ENCODE assay signal across 8 cellular contexts in genomic region chr7:33040803-33041516, GRCh38. TPM values are rescaled to one million over a fixed set of nuclear protein-coding genes. Genes with fewer than 3 reads are reported as not detected.
DNase-seq lines count a peak whose midpoint lies in the region; ATAC-seq and FAIRE-seq lines count a peak whose summit lies in the region.

No MANE protein-coding gene starts in this region.

- H3K4me3 ChIP-seq in SJCRH30: no peak overlapping the region

- H3K27ac Mint-ChIP-seq in activated naive CD4-positive, alpha-beta T cell treated with anti-CD3 and anti-CD28 coated beads, Interleukin-2, amount 50 U/mL, for 72 hours: peak overlapping the region; percentile 72 to 90

- DNase-seq in RCC 7860 (ENCODE audit: low spot score) (peak; percentile 65), left lobe of liver (ENCODE audit: low spot score) (peak; percentile 58), DMS114 treated with DMSO at 0.1 percent for 48 hours (lab: John Stamatoyannopoulos, UW; ENCODE audit: unreplicated experiment) (no peak), SJCRH30 (no peak)
- peak in 1 of 2 donors; percentile 50 for DNase-seq in activated naive CD4-positive, alpha-beta T cell treated with anti-CD3 and anti-CD28 coated beads, Interleukin-2, amount 50 U/mL, for 72 hours (ENCODE audit: low spot score in 2 of 2)
- DNase-seq in stimulated activated CD8-positive, alpha-beta memory T cell treated with anti-CD3 and anti-CD28 coated beads, Interleukin-4, amount 100 ng/mL, for 24 hours (ENCODE audit: low read depth): peak; percentile 15

- peaks cover 0 to 5% of the 10 kb centered on the region in 2 donors for H3K36me3 Mint-ChIP-seq in activated naive CD4-positive, alpha-beta T cell treated with anti-CD3 and anti-CD28 coated beads, Interleukin-2, amount 50 U/mL, for 72 hours

- H3K9me3 Mint-ChIP-seq in activated naive CD4-positive, alpha-beta T cell treated with anti-CD3 and anti-CD28 coated beads, Interleukin-2, amount 50 U/mL, for 72 hours: no peaks in the 10 kb centered on the region

- H3K4me1 ChIP-seq in SJCRH30: no peaks in the 10 kb centered on the region

- no peaks in the 10 kb centered on the region for H3K9me3 ChIP-seq in SJCRH30 (replicated peaks)

- H3K27me3 ChIP-seq in SJCRH30: no peaks in the 10 kb centered on the region

- H3K36me3 ChIP-seq in SJCRH30: no peaks in the 10 kb centered on the region; the same call in 1 of the 2 replicates

- H3K27ac ChIP-seq in SJCRH30: no peak overlapping the region

- FAIRE-seq in RCC 7860 (lab: Jason Lieb, UNC): peak; percentile 89

- ATAC-seq in GM18861 (IDR thresholded peaks at IDR 0.05; ENCODE audit: unreplicated experiment) (peak; percentile 89), HG02884 (IDR thresholded peaks at IDR 0.05; ENCODE audit: unreplicated experiment) (peak; percentile 91), left lobe of liver (peak; percentile 76)
- ATAC-seq in activated naive CD4-positive, alpha-beta T cell treated with anti-CD3 and anti-CD28 coated beads, Interleukin-2, amount 50 U/mL, for 72 hours: peak; percentile 94 to 100

RNA-seq across cellular contexts. Expression of gene NT5C3A, which starts 21.6 kb away (rescaled TPM):
- total RNA-seq in activated naive CD4-positive, alpha-beta T cell treated with anti-CD3 and anti-CD28 coated beads, Interleukin-2, amount 50 U/mL, for 72 hours: 10 to 100 TPM; 37.9 to 53.5 TPM
- total RNA-seq in left lobe of liver: 7.3 TPM
- total RNA-seq in SJCRH30 (2014; rRNA removed; shearing (Covaris generic)): 42.9 and 45.1 TPM in 2 replicates

Comparison
In these comparisons a context has a peak if more than half of its experiments do, and no peak if none do; other contexts are left out.
1. DNase-seq: peak in RCC 7860 (single experiment), left lobe of liver (single experiment) and stimulated activated CD8-positive, alpha-beta memory T cell treated with anti-CD3 and anti-CD28 coated beads, Interleukin-4, amount 100 ng/mL, for 24 hours (single experiment); none in DMS114 treated with DMSO at 0.1 percent for 48 hours (single experiment) and SJCRH30 (0 of 2).
2. Peak in every context shown above with its lines, with median percentiles within 50 percentile points of each other: ATAC-seq.